Comparison of ENCODE assay signal across 1 cellular context in the genomic region with DNA sequence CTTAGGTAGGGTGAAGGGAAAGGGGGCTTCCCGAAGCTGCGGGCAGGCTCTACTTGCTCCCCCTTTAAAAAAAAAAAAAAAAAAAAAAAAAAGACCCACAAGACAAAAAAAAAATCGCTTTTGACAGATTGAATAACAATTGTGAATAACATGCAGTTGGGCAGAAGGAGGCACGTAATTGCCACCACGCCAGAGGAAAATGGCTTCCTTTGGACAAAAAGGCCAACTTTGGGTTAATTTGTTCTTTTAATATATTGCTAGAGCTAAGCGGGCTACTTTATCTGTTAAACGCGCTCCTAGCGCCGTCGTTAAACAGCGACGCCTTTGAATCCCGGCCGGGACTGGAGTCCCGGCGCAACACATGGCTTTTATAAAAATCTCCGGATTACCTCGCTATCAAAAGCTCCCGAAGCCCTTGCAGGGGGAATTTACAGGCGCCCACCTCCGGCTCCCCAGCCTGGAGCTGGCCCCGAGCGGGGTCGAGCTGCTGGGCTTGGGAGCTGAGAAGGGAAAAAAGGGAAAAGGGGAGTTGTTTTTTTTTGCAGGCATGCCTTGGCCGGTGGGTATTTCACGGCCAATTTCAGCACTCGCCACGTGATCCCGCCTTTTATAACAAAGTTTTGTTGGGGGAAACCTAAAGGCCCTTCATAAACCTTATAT.
TF ChIP-seq lines count a peak whose summit lies in the region.

No MANE protein-coding gene starts in this region.

TF ChIP-seq in A549, 52 proteins besides CTCF, POLR2A, EP300 and RAD21:
- TF ChIP-seq, protein P1, sequence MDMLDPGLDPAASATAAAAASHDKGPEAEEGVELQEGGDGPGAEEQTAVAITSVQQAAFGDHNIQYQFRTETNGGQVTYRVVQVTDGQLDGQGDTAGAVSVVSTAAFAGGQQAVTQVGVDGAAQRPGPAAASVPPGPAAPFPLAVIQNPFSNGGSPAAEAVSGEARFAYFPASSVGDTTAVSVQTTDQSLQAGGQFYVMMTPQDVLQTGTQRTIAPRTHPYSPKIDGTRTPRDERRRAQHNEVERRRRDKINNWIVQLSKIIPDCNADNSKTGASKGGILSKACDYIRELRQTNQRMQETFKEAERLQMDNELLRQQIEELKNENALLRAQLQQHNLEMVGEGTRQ (IDR thresholded peaks at IDR 0.05), result peak; percentile 54
- TF ChIP-seq, protein P2, sequence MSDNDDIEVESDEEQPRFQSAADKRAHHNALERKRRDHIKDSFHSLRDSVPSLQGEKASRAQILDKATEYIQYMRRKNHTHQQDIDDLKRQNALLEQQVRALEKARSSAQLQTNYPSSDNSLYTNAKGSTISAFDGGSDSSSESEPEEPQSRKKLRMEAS (IDR thresholded peaks at IDR 0.05), result peak; percentile 59; the same call in 1 of the 2 replicates
- TF ChIP-seq BHLHE40 (IDR thresholded peaks at IDR 0.05; ENCODE audit: low read depth, low read length) (no peak), HOXB5 (CRISPR knock-in tag; IDR thresholded peaks at IDR 0.05) (no peak)
